ENCODE assay signal across 10 cellular contexts in genomic region chr1:12549106-12549459, GRCh38.
A peak's percentile ranks its signal among the peaks of the same experiment; 100 is the strongest.
DNase-seq lines count a peak whose midpoint lies in the region; ATAC-seq and TF ChIP-seq lines count a peak whose summit lies in the region.
"Had no signal": no experiment of that assay in that cellular context is flagged by ENCODE, and none has a peak within 500 bp of the region (broad histone marks: within the 10 kb centered on the region; RNA-seq: fewer than 3 reads in every experiment).

No MANE protein-coding gene starts in this region.

- H3K27me3 ChIP-seq in BLaER1 (no peaks in the 10 kb centered on the region), SJCRH30 (no peaks in the 10 kb centered on the region), psoas muscle (ENCODE audit: insufficient read depth in 3 of 3, low read length in 2 of 3) (no peaks in the 10 kb centered on the region), WERI-Rb-1 (ENCODE audit: insufficient read depth, low read depth, severe bottlenecking) (no peaks in the 10 kb centered on the region)
- no peaks in the 10 kb centered on the region for H3K27me3 ChIP-seq in naive thymus-derived CD4-positive, alpha-beta T cell (ENCODE audit: control insufficient read depth in 2 of 2, insufficient read depth in 2 of 2, low read length in 2 of 2)

- H3K27ac ChIP-seq in BLaER1, result peak overlapping the region; percentile 13; the same call in 1 of the 2 replicates
- peak overlapping the region; percentile 96 for H3K27ac ChIP-seq in SJCRH30
- H3K27ac ChIP-seq in psoas muscle, result peak overlapping the region; percentile 84
- no peak overlapping the region for H3K27ac ChIP-seq in naive thymus-derived CD4-positive, alpha-beta T cell (ENCODE audit: low read depth, low read length)
- H3K27ac ChIP-seq in WERI-Rb-1, result no peak overlapping the region

- peak overlapping the region; percentile 62 for H3K4me2 ChIP-seq in BLaER1

- peaks cover 0 to 7% (median 1%) of the 10 kb centered on the region in 3 donors for H3K4me1 Mint-ChIP-seq in T-cell
- H3K4me1 Mint-ChIP-seq in naive thymus-derived CD4-positive, alpha-beta T cell, result peaks cover 0 to 4% (median 0%) of the 10 kb centered on the region in 7 donors

- H3K36me3 Mint-ChIP-seq in T-cell, result no peaks in the 10 kb centered on the region
- no peaks in the 10 kb centered on the region for H3K36me3 Mint-ChIP-seq in naive thymus-derived CD4-positive, alpha-beta T cell

- H3K9me3 Mint-ChIP-seq in T-cell, result no peaks in the 10 kb centered on the region
- H3K9me3 Mint-ChIP-seq in naive thymus-derived CD4-positive, alpha-beta T cell, result peaks cover 0 to 2% (median 0%) of the 10 kb centered on the region in 11 donors
- H3K9me3 Mint-ChIP-seq: activated T-cell treated with anti-CD3 and anti-CD28 coated beads, Interleukin-2, amount 50 U/mL, for 4 hours had no signal

- CTCF ChIA-PET in T-cell (lab: Charles Lee), result no interaction called here
- CTCF ChIA-PET in naive thymus-derived CD4-positive, alpha-beta T cell (lab: Charles Lee), result no interaction called here

- peaks cover 0 to 6% of the 10 kb centered on the region in 2 donors for H3K27me3 Mint-ChIP-seq in T-cell
- peaks cover 0 to 4% (median 0%) of the 10 kb centered on the region in 5 donors for H3K27me3 Mint-ChIP-seq in naive thymus-derived CD4-positive, alpha-beta T cell

- no peaks in the 10 kb centered on the region for H4K20me1 ChIP-seq in BLaER1

- peak; percentile 87 to 88 for DNase-seq in SJCRH30
- DNase-seq in left ventricle myocardium superior, result peak; percentile 74
- peak; percentile 86 to 89 for DNase-seq in psoas muscle
- no peak for DNase-seq in T-cell
- no peak for DNase-seq in naive thymus-derived CD4-positive, alpha-beta T cell
- DNase-seq in AML-193 (lab: John Stamatoyannopoulos, UW), result no peak
- DNase-seq in WERI-Rb-1, result no peak
- DNase-seq: dermis blood vessel endothelial cell had no signal

- no peak overlapping the region for H3K4me3 ChIP-seq in BLaER1
- H3K4me3 ChIP-seq in SJCRH30, result peak overlapping the region; percentile 37
- no peak overlapping the region for H3K4me3 ChIP-seq in psoas muscle
- H3K4me3 ChIP-seq in naive thymus-derived CD4-positive, alpha-beta T cell (ENCODE audit: low read length), result no peak overlapping the region
- no peak overlapping the region for H3K4me3 ChIP-seq in WERI-Rb-1 (ENCODE audit: low read depth, low read length)

- H3K36me3 ChIP-seq in BLaER1, result no peaks in the 10 kb centered on the region
- H3K36me3 ChIP-seq in SJCRH30, result no peaks in the 10 kb centered on the region
- H3K36me3 ChIP-seq in psoas muscle (ENCODE audit: insufficient read depth in 1 of 2, low read depth in 1 of 2), result no peaks in the 10 kb centered on the region
- no peaks in the 10 kb centered on the region for H3K36me3 ChIP-seq in naive thymus-derived CD4-positive, alpha-beta T cell (ENCODE audit: control insufficient read depth in 2 of 3, insufficient read depth in 3 of 3, low read length in 3 of 3)
- H3K36me3 ChIP-seq in WERI-Rb-1, result no peaks in the 10 kb centered on the region

- POLR2A ChIA-PET in T-cell (lab: Charles Lee), result no interaction called here
- POLR2A ChIA-PET in naive thymus-derived CD4-positive, alpha-beta T cell (lab: Charles Lee), result no interaction called here

- H3K4me3 Mint-ChIP-seq in T-cell, result no peak overlapping the region
- H3K4me3 Mint-ChIP-seq in naive thymus-derived CD4-positive, alpha-beta T cell, result no peak overlapping the region
- H3K4me3 Mint-ChIP-seq: activated T-cell treated with anti-CD3 and anti-CD28 coated beads, Interleukin-2, amount 50 U/mL, for 4 hours had no signal

- TF ChIP-seq CTCF in psoas muscle (IDR thresholded peaks at IDR 0.05), result no peak
- TF ChIP-seq CTCF in WERI-Rb-1 (IDR thresholded peaks at IDR 0.05; ENCODE audit: low read depth, low read length), result no peak

- ATAC-seq in left ventricle myocardium superior, result peak; percentile 13
- peak; percentile 41 to 65 (median 50) for ATAC-seq in psoas muscle
- ATAC-seq in T-cell (replicated peaks in 1 of 4), result no peak
- no peak for ATAC-seq in naive thymus-derived CD4-positive, alpha-beta T cell
- ATAC-seq: activated T-cell treated with anti-CD3 and anti-CD28 coated beads, Interleukin-2, amount 50 U/mL, for 4 hours had no signal

- H3K4me1 ChIP-seq in BLaER1 (peaks cover 69% of the 10 kb centered on the region), SJCRH30 (peaks cover 50% of the 10 kb centered on the region), psoas muscle (peaks cover 46% of the 10 kb centered on the region)
- H3K4me1 ChIP-seq in naive thymus-derived CD4-positive, alpha-beta T cell (ENCODE audit: control insufficient read depth in 2 of 2, insufficient read depth in 2 of 2, low read length in 2 of 2), result no peaks in the 10 kb centered on the region

- no peak overlapping the region for H3K27ac Mint-ChIP-seq in T-cell
- no peak overlapping the region for H3K27ac Mint-ChIP-seq in naive thymus-derived CD4-positive, alpha-beta T cell

- WGBS in psoas muscle, 3 donors, result 7 to 18% (median 9%) methylated on average over 22 of the region's 22 CpGs

- H3K9me3 ChIP-seq in BLaER1, result no peaks in the 10 kb centered on the region
- H3K9me3 ChIP-seq in SJCRH30 (replicated peaks), result no peaks in the 10 kb centered on the region
- no peaks in the 10 kb centered on the region for H3K9me3 ChIP-seq in psoas muscle
- H3K9me3 ChIP-seq in naive thymus-derived CD4-positive, alpha-beta T cell (ENCODE audit: control insufficient read depth in 2 of 3, low read length in 3 of 3), result no peaks in the 10 kb centered on the region
- no peaks in the 10 kb centered on the region for H3K9me3 ChIP-seq in WERI-Rb-1 (ENCODE audit: severe bottlenecking)

- no peak overlapping the region for H3K9ac ChIP-seq in BLaER1

- intact Hi-C loops in left ventricle myocardium superior (cut with micrococcal nuclease), result no loop called here
- intact Hi-C loops in psoas muscle (cut with DNase I), result no loop called here
- intact Hi-C loops in naive thymus-derived CD4-positive, alpha-beta T cell (cut with micrococcal nuclease), result no loop called here

Comparison
In these comparisons a context has a peak if more than half of its experiments do, and no peak if none do; other contexts are left out.
1. H3K27ac ChIP-seq: peak in BLaER1 (single experiment), SJCRH30 (single experiment) and psoas muscle (single experiment); none in naive thymus-derived CD4-positive, alpha-beta T cell (single experiment) and WERI-Rb-1 (single experiment).
2. DNase-seq: peak in SJCRH30 (2 of 2), left ventricle myocardium superior (single experiment) and psoas muscle (2 of 2); none in T-cell (0 of 34), naive thymus-derived CD4-positive, alpha-beta T cell (0 of 9), AML-193 (0 of 2) and WERI-Rb-1 (single experiment).
3. ATAC-seq: peak in left ventricle myocardium superior (single experiment) and psoas muscle (4 of 4); none in T-cell (0 of 4) and naive thymus-derived CD4-positive, alpha-beta T cell (single experiment).